ENCODE assay signal across 30 cellular contexts in the genomic region with DNA sequence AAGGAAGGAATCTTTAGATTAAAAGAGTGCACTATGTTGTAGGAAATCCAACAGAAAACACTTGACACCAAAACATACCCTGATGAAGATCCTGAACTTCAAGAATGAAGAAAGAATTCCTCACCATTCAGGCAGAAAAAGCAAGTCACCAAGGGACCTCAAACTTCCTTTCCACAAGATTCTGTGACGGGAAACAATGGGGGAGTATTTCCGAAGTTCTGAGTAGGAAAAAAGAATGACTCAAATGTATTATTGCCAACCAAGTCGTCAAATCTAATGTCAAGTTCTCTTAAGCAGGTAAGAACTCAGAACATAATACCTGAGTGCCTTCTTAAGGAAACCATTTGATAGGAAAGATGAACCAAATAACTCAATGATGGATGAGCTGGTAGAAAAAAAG.
"Had no signal": no experiment of that assay in that cellular context is flagged by ENCODE, and none has a peak within 500 bp of the region (broad histone marks: within the 10 kb centered on the region; RNA-seq: fewer than 3 reads in every experiment).

No MANE protein-coding gene starts in this region.

- H3K9me3 Mint-ChIP-seq: dendritic cell treated with granulocyte-macrophage colony-stimulating factor and Interleukin-4, amounts not matched to agents 40 ng/mL and 50 ng/mL, for 4 days; stimulated activated naive CD8-positive, alpha-beta T cell treated with anti-CD3 and anti-CD28 coated beads, Interleukin-15, amount 100 ng/mL, for 72 hours had no signal

- H3K4me3 Mint-ChIP-seq: dendritic cell treated with granulocyte-macrophage colony-stimulating factor and Interleukin-4, amounts not matched to agents 40 ng/mL and 50 ng/mL, for 4 days; naive thymus-derived CD4-positive, alpha-beta T cell; nephron; neural progenitor cell; stimulated activated naive CD8-positive, alpha-beta T cell treated with anti-CD3 and anti-CD28 coated beads, Interleukin-15, amount 100 ng/mL, for 72 hours had no signal

- DNase-seq: colonic mucosa; effector memory CD4-positive, alpha-beta T cell; erythroblast; esophagus squamous epithelium; foreskin fibroblast; gastrocnemius medialis; heart left ventricle; left cardiac atrium; left lung; mesendoderm; midbrain; naive thymus-derived CD4-positive, alpha-beta T cell; stimulated activated CD4-positive, alpha-beta T cell treated with anti-CD3 and anti-CD28 coated beads, Interleukin-12 subunit alpha, Interleukin-12 subunit beta, amount 100 ng/mL, for 4 hours; stimulated activated CD4-positive, alpha-beta T cell treated with anti-CD3 and anti-CD28 coated beads, Interleukin-1b, Interleukin-23, amount 100 ng/mL, for 48 hours; stimulated activated CD4-positive, alpha-beta T cell treated with anti-CD3 and anti-CD28 coated beads, Interleukin-4, amount 100 ng/mL, for 1 hour; stimulated activated CD8-positive, alpha-beta memory T cell treated with anti-CD3 and anti-CD28 coated beads, Interleukin-4, amount 100 ng/mL, for 48 hours; stimulated activated naive CD4-positive, alpha-beta T cell; stimulated activated naive CD8-positive, alpha-beta T cell treated with anti-CD3 and anti-CD28 coated beads, Interleukin-15, amount 100 ng/mL, for 72 hours; transverse colon; upper lobe of right lung; uterus had no signal

- H3K4me3 ChIP-seq: colonic mucosa, esophagus squamous epithelium, gastrocnemius medialis, heart left ventricle, hepatocyte, left lung, neural progenitor cell, right atrium auricular region, smooth muscle cell, suprapubic skin, transverse colon, upper lobe of right lung, uterus had no signal

- H3K27me3 Mint-ChIP-seq: dendritic cell treated with granulocyte-macrophage colony-stimulating factor and Interleukin-4, amounts not matched to agents 40 ng/mL and 50 ng/mL, for 4 days; naive thymus-derived CD4-positive, alpha-beta T cell; progenitor cell of endocrine pancreas; stimulated activated naive CD8-positive, alpha-beta T cell treated with anti-CD3 and anti-CD28 coated beads, Interleukin-15, amount 100 ng/mL, for 72 hours had no signal

- H3K27ac Mint-ChIP-seq: dendritic cell treated with granulocyte-macrophage colony-stimulating factor and Interleukin-4, amounts not matched to agents 40 ng/mL and 50 ng/mL, for 4 days; naive thymus-derived CD4-positive, alpha-beta T cell; nephron; neural progenitor cell; progenitor cell of endocrine pancreas; stimulated activated naive CD8-positive, alpha-beta T cell treated with anti-CD3 and anti-CD28 coated beads, Interleukin-15, amount 100 ng/mL, for 72 hours had no signal

- H3K4me1 Mint-ChIP-seq: nephron, neural progenitor cell had no signal

- ATAC-seq: gastrocnemius medialis; heart left ventricle; left cardiac atrium; left lung; naive thymus-derived CD4-positive, alpha-beta T cell; sciatic nerve; stimulated activated naive CD8-positive, alpha-beta T cell treated with anti-CD3 and anti-CD28 coated beads, Interleukin-15, amount 100 ng/mL, for 72 hours; upper lobe of right lung had no signal
